In the genomic region with DNA sequence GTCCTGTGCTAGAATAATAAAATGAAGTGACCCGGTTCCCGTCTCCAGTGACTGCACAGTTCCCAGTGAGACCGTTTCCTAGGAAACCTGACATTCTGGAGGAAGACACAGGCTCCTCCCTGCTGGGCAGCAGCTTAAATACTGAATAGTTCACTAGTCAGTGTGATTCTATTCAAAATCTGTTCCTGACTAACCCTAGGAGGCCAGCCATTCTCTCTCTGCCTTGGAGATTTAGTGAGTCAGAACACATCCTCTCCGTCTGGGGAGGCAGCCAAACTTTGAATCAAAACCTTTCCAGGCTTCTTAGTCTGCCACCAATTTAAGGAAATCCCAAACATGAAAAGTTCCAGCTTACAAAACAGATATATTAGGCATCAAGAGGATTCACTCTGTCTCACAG, we compare ENCODE assay signal across 9 cellular contexts. TPM values are rescaled to one million over a fixed set of nuclear protein-coding genes. Genes with fewer than 3 reads are reported as not detected.
DNase-seq lines count a peak whose midpoint lies in the region; ATAC-seq and TF ChIP-seq lines count a peak whose summit lies in the region.
"Had no signal": no experiment of that assay in that cellular context is flagged by ENCODE, and none has a peak within 500 bp of the region (broad histone marks: within the 10 kb centered on the region; RNA-seq: fewer than 3 reads in every experiment).

No MANE protein-coding gene starts in this region.

- peaks cover 45% of the 10 kb centered on the region for H3K36me3 Mint-ChIP-seq in activated CD8-positive, alpha-beta T cell treated with anti-CD3 and anti-CD28 coated beads for 36 hours (ENCODE audit: low read depth)

- H3K4me1 ChIP-seq in mammary epithelial cell (ENCODE audit: insufficient read depth, low read length): peaks cover 24% of the 10 kb centered on the region

- H4K20me1 ChIP-seq in mammary epithelial cell (ENCODE audit: insufficient read depth, low read length): no peaks in the 10 kb centered on the region

- no peak overlapping the region for H3K4me3 ChIP-seq in mammary epithelial cell (replicated peaks in 1 of 3; ENCODE audit: insufficient read depth in 1 of 3, low read depth in 2 of 3, low read length in 3 of 3)

- H3K27me3 Mint-ChIP-seq in activated CD8-positive, alpha-beta T cell treated with anti-CD3 and anti-CD28 coated beads for 36 hours: no peaks in the 10 kb centered on the region
- H3K27me3 Mint-ChIP-seq: CD4-positive, CD25-positive, alpha-beta regulatory T cell had no signal

- in situ Hi-C loops in mammary epithelial cell (cut with MboI; ENCODE audit: low sequenced_read_pairs in 2 of 2): no loop called here

- no TSS peak for BruUV-seq in mammary epithelial cell (replicated peaks; lab: Mats Ljungman, UMichigan)

- CTCF ChIA-PET in mammary epithelial cell (lab: Charles Lee; ENCODE audit: low non-redundant PET): no interaction called here
- CTCF ChIA-PET in activated CD8-positive, alpha-beta T cell treated with anti-CD3 and anti-CD28 coated beads for 36 hours (lab: Charles Lee): no interaction called here

- H3K79me2 ChIP-seq in mammary epithelial cell (ENCODE audit: insufficient read depth, low read length): no peaks in the 10 kb centered on the region

- POLR2A ChIA-PET in activated CD8-positive, alpha-beta T cell treated with anti-CD3 and anti-CD28 coated beads for 36 hours (lab: Charles Lee): interaction anchor here (1.0 to 2.0 kb wide), 2 partner anchors 10 to 11 kb away, joined by 4 to 7 read pairs; a partner anchor contains a TSS

- no peaks in the 10 kb centered on the region for H3K27me3 ChIP-seq in mammary epithelial cell (ENCODE audit: insufficient read depth, low read length)

- H3K9me3 Mint-ChIP-seq in activated CD8-positive, alpha-beta T cell treated with anti-CD3 and anti-CD28 coated beads for 36 hours: no peaks in the 10 kb centered on the region
- H3K9me3 Mint-ChIP-seq: CD4-positive, CD25-positive, alpha-beta regulatory T cell had no signal

- H3K27ac ChIP-seq in mammary epithelial cell (ENCODE audit: insufficient read depth, low read depth, low read length): peak overlapping the region; percentile 88

- H3K4me3 Mint-ChIP-seq in activated CD8-positive, alpha-beta T cell treated with anti-CD3 and anti-CD28 coated beads for 36 hours: no peak overlapping the region
- H3K4me3 Mint-ChIP-seq: CD4-positive, CD25-positive, alpha-beta regulatory T cell had no signal

- peak overlapping the region; percentile 34 for H3K9ac ChIP-seq in mammary epithelial cell (ENCODE audit: insufficient read depth, low read length)

- dilution Hi-C loops in mammary epithelial cell (cut with HindIII; ENCODE audit: low sequenced_read_pairs): no loop called here

- H3K36me3 ChIP-seq in mammary epithelial cell (ENCODE audit: insufficient read depth, low read length): no peaks in the 10 kb centered on the region

- no peaks in the 10 kb centered on the region for H3K4me1 Mint-ChIP-seq in activated CD8-positive, alpha-beta T cell treated with anti-CD3 and anti-CD28 coated beads for 36 hours (ENCODE audit: low read depth)

- H3K9me3 ChIP-seq in mammary epithelial cell (replicated peaks; ENCODE audit: insufficient read depth, low read length): no peaks in the 10 kb centered on the region

- TF ChIP-seq CTCF in mammary epithelial cell (conservative IDR thresholded peaks at IDR 0.05 in 1 of 2, IDR thresholded peaks at IDR 0.05 in 1 of 2; ENCODE audit: extremely low read depth in 1 of 2, insufficient read depth in 1 of 2, low read depth in 1 of 2, low read length in 2 of 2): no peak
- no peak for TF ChIP-seq CTCF in activated CD8-positive, alpha-beta T cell treated with anti-CD3 and anti-CD28 coated beads for 36 hours (IDR thresholded peaks at IDR 0.05)

- no peak for ATAC-seq in GM18909 (IDR thresholded peaks at IDR 0.05; ENCODE audit: poor library complexity, unreplicated experiment)
- ATAC-seq in activated CD8-positive, alpha-beta T cell treated with anti-CD3 and anti-CD28 coated beads for 36 hours: no peak

- peak overlapping the region; percentile 47 for H3K4me2 ChIP-seq in mammary epithelial cell (ENCODE audit: insufficient read depth, low read depth, low read length)

- no peak overlapping the region for H3K27ac Mint-ChIP-seq in activated CD8-positive, alpha-beta T cell treated with anti-CD3 and anti-CD28 coated beads for 36 hours
- H3K27ac Mint-ChIP-seq: CD4-positive, CD25-positive, alpha-beta regulatory T cell had no signal

- WGBS in mammary epithelial cell (ENCODE audit: low coverage, missing lambda C conversion rate): 0% methylated on average over 4 of the region's 4 CpGs

- intact Hi-C loops in mammary epithelial cell (cut with micrococcal nuclease): loop anchor here (2.0 kb wide), 1 partner anchor 18 kb away; no protein-coding TSS in a partner anchor
- intact Hi-C loops in activated CD8-positive, alpha-beta T cell treated with anti-CD3 and anti-CD28 coated beads for 36 hours (cut with micrococcal nuclease): no loop called here

- peak; percentile 7 for DNase-seq in NCI-H2107 treated with DMSO at 0.1 percent for 48 hours (lab: John Stamatoyannopoulos, UW; ENCODE audit: unreplicated experiment)
- no peak for DNase-seq in NCI-H2107 (lab: John Stamatoyannopoulos, UW)
- DNase-seq in mammary epithelial cell: peak; percentile 91
- DNase-seq in inferior parietal cortex (ENCODE audit: extremely low spot score): peak; percentile 77
- DNase-seq in stromal cell of bone marrow (ENCODE audit: low read depth): peak; percentile 99
- DNase-seq in activated CD8-positive, alpha-beta T cell treated with anti-CD3 and anti-CD28 coated beads for 36 hours: no peak
- DNase-seq in stimulated activated naive CD4-positive, alpha-beta T cell treated with Interleukin-2 at 50 U/mL for 16 hours (lab: John Stamatoyannopoulos, UW): no peak
- DNase-seq: CD4-positive, CD25-positive, alpha-beta regulatory T cell had no signal

- H2AFZ ChIP-seq in mammary epithelial cell (ENCODE audit: low read depth, low read length): peak overlapping the region; percentile 71

RNA-seq across cellular contexts. Expression of a gene that starts 11.2 kb away (rescaled TPM):
- total RNA-seq in mammary epithelial cell: 10 to 100 TPM in 1 of 2 donors, 1 to 10 TPM in 1; 7.0 to 17.5 TPM
- polyA plus RNA-seq in mammary epithelial cell: 2.2 TPM
- 8.9 TPM for polyA minus RNA-seq in mammary epithelial cell
- total RNA-seq in activated CD8-positive, alpha-beta T cell treated with anti-CD3 and anti-CD28 coated beads for 36 hours: 10 to 100 TPM; 24.7 to 28.4 TPM

RNA-seq across cellular contexts. Expression of a gene that starts 11.3 kb away (rescaled TPM):
- 100 to 1,000 TPM; 473 to 864 TPM for total RNA-seq in mammary epithelial cell
- 1,200 TPM for polyA plus RNA-seq in mammary epithelial cell
- 617 TPM for polyA minus RNA-seq in mammary epithelial cell
- total RNA-seq in activated CD8-positive, alpha-beta T cell treated with anti-CD3 and anti-CD28 coated beads for 36 hours: 100 to 1,000 TPM; 959 to 987 TPM

Comparison
In these comparisons a context has a peak if more than half of its experiments do, and no peak if none do; other contexts are left out.
1. DNase-seq: peak in NCI-H2107 treated with DMSO at 0.1 percent for 48 hours (single experiment), mammary epithelial cell (single experiment), inferior parietal cortex (single experiment) and stromal cell of bone marrow (single experiment); none in NCI-H2107 (single experiment), activated CD8-positive, alpha-beta T cell treated with anti-CD3 and anti-CD28 coated beads for 36 hours (single experiment) and stimulated activated naive CD4-positive, alpha-beta T cell treated with Interleukin-2 at 50 U/mL for 16 hours (single experiment).